ENCODE assay signal across 27 cellular contexts in the genomic region with DNA sequence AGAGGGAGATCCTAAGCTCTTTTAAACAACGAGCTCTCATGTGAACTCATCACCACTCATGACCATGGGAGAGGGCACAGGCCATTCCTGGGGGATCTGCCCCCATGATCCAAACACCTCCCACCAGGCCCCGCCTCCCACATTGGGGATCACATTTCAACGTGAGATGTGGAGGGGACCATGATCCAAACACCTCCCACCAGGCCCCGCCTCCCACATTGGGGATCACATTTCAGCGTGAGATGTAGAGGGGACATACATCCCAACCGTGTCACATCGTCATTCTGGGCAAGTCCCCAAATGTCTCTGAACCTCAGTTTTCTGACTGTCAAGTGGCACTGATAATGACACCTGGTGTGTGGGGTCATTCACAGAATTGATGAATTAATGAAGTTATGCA.
"Had no signal": no experiment of that assay in that cellular context is flagged by ENCODE, and none has a peak within 500 bp of the region (broad histone marks: within the 10 kb centered on the region; RNA-seq: fewer than 3 reads in every experiment).

No MANE protein-coding gene starts in this region.

- H3K27me3 ChIP-seq: colonic mucosa, foreskin keratinocyte, hepatocyte, left lung had no signal

- H3K36me3 ChIP-seq: colonic mucosa, gastroesophageal sphincter, heart left ventricle, left lung, lower lobe of right lung had no signal

- H3K4me3 Mint-ChIP-seq: dendritic cell treated with granulocyte-macrophage colony-stimulating factor and Interleukin-4, amounts not matched to agents 40 ng/mL and 50 ng/mL, for 4 days; effector memory CD8-positive, alpha-beta T cell; endodermal cell; mesothelial cell of epicardium; naive B cell; naive thymus-derived CD8-positive, alpha-beta T cell had no signal

- H3K4me1 Mint-ChIP-seq: endodermal cell; mesothelial cell of epicardium; naive B cell; naive thymus-derived CD8-positive, alpha-beta T cell had no signal

- H3K9me3 ChIP-seq: colonic mucosa, gastroesophageal sphincter, heart left ventricle, left lung, lower lobe of right lung, mucosa of descending colon had no signal

- H3K27ac ChIP-seq: colonic mucosa, epithelial cell of prostate, foreskin keratinocyte, gastroesophageal sphincter, heart left ventricle, hepatocyte, left lung, lower lobe of right lung had no signal

- ATAC-seq: effector memory CD8-positive, alpha-beta T cell; esophagus mucosa; foreskin keratinocyte; gastroesophageal sphincter; heart left ventricle; left cardiac atrium; left lung; left ventricle myocardium superior; lower lobe of right lung; mucosa of descending colon; naive thymus-derived CD8-positive, alpha-beta T cell had no signal

- H3K4me2 ChIP-seq: hepatocyte had no signal

- H3K4me1 ChIP-seq: colonic mucosa, foreskin keratinocyte, gastroesophageal sphincter, heart left ventricle, left lung, lower lobe of right lung had no signal

- H2AFZ ChIP-seq: hepatocyte had no signal

- H3K79me2 ChIP-seq: hepatocyte had no signal

- DNase-seq: colonic mucosa; cortex of kidney; effector CD8-positive, alpha-beta T cell; effector memory CD8-positive, alpha-beta T cell; endodermal cell; erythroblast; foreskin keratinocyte; heart left ventricle; hypothalamus; left cardiac atrium; left lung; left ventricle myocardium superior; lower lobe of right lung; mesenchymal stem cell; mucosa of descending colon; naive B cell; naive thymus-derived CD8-positive, alpha-beta T cell had no signal

- H3K36me3 Mint-ChIP-seq: mesothelial cell of epicardium; naive B cell; naive thymus-derived CD8-positive, alpha-beta T cell had no signal

- H3K27ac Mint-ChIP-seq: dendritic cell treated with granulocyte-macrophage colony-stimulating factor and Interleukin-4, amounts not matched to agents 40 ng/mL and 50 ng/mL, for 4 days; effector memory CD8-positive, alpha-beta T cell; endodermal cell; mesothelial cell of epicardium; naive B cell; naive thymus-derived CD8-positive, alpha-beta T cell had no signal

- FAIRE-seq: endometrium, frontal cortex, islet of Langerhans, keratinocyte had no signal

- H3K9me3 Mint-ChIP-seq: endodermal cell had no signal

- H3K4me3 ChIP-seq: colonic mucosa, gastroesophageal sphincter, heart left ventricle, hepatocyte, left lung, lower lobe of right lung, mucosa of descending colon had no signal

- H3K27me3 Mint-ChIP-seq: dendritic cell treated with granulocyte-macrophage colony-stimulating factor and Interleukin-4, amounts not matched to agents 40 ng/mL and 50 ng/mL, for 4 days; naive B cell had no signal
